Comparison of ENCODE assay signal across 27 cellular contexts in the genomic region with DNA sequence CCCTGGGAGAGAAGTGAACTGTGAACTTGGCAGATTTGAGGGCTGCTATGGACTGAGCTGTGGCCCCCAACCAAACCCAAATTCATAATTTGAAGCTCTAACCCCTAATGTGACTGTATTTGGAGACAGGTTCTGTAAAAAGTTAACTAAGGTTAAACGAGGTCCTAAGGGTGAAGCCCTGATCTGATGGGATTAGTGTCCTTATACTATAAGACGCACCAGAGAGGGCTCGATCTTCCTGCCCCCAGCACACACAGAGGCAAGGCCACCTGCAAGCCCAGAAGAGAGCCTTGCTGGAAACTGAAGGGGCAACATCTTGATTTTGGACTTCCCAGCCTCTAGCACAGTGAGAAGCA. TPM values are rescaled to one million over a fixed set of nuclear protein-coding genes. Genes with fewer than 3 reads are reported as not detected.
DNase-seq lines count a peak whose midpoint lies in the region; ATAC-seq and TF ChIP-seq lines count a peak whose summit lies in the region.
"Had no signal": no experiment of that assay in that cellular context is flagged by ENCODE, and none has a peak within 500 bp of the region (broad histone marks: within the 10 kb centered on the region; RNA-seq: fewer than 3 reads in every experiment).

No MANE protein-coding gene starts in this region.

- no peaks in the 10 kb centered on the region for H3K9me2 ChIP-seq in GM23338 (ENCODE audit: insufficient read depth)

- H3K27me3 Mint-ChIP-seq in GM23338 (ENCODE audit: insufficient read depth, low read depth, poor library complexity) (peaks cover 54% of the 10 kb centered on the region), neural progenitor cell (ENCODE audit: insufficient read depth, low read depth) (peaks cover 15% of the 10 kb centered on the region)
- H3K27me3 Mint-ChIP-seq: naive B cell had no signal

- H3K4me3 ChIP-seq in BLaER1 (no peak overlapping the region), GM23338 (no peak overlapping the region), dorsolateral prefrontal cortex (no peak overlapping the region), neural progenitor cell (no peak overlapping the region), HAP-1 (no peak overlapping the region), breast epithelium (no peak overlapping the region)
- H3K4me3 ChIP-seq: GM23248, heart left ventricle, skin epidermis had no signal

- DNase-seq in GM23338 (ENCODE audit: low spot score) = no peak
- no peak for DNase-seq in dorsolateral prefrontal cortex
- DNase-seq in neural progenitor cell (ENCODE audit: low spot score) = no peak
- DNase-seq in HAP-1 (ENCODE audit: low spot score in 2 of 2) = no peak
- no peak for DNase-seq in NCI-H2081 treated with DMSO at 0.1 percent for 48 hours (lab: John Stamatoyannopoulos, UW)
- DNase-seq in breast epithelium (ENCODE audit: low spot score in 2 of 2) = no peak
- DNase-seq in NCI-H146 treated with DMSO at 0.1 percent for 48 hours (lab: John Stamatoyannopoulos, UW; ENCODE audit: unreplicated experiment) = no peak
- DNase-seq: activated T-cell treated with anti-CD3 and anti-CD28 coated beads, Interleukin-2, amount 50 U/mL, for 1 hour; central memory CD4-positive, alpha-beta T cell; DMS79 treated with DMSO at 0.1 percent for 48 hours; GDM1; GM23248; kidney; midbrain; naive B cell; NCI-H1048; NCI-H1694 treated with DMSO at 0.1 percent for 48 hours; NCI-H2171 treated with DMSO at 0.1 percent for 48 hours; NCI-H524; SHP77 treated with DMSO at 0.1 percent for 48 hours; stimulated activated naive CD4-positive, alpha-beta T cell treated with Interleukin-2 at 50 U/mL for 16 hours had no signal

- H3K9me3 Mint-ChIP-seq in GM23338 (0 out of 3 replicates have a peak, but pooled peaks cover 3% of the 10 kb centered on the region), neural progenitor cell (no peaks in the 10 kb centered on the region)
- H3K9me3 Mint-ChIP-seq: naive B cell; T-helper 2 cell treated with Interferon-gamma antibody and Interleukin-4, amounts not matched to agents 5 μg/mL and 100 μg/mL, for 36 hours had no signal

- H3K27ac Mint-ChIP-seq in GM23338 = peak overlapping the region; percentile 28; the same call in 1 of the 2 replicates
- H3K27ac Mint-ChIP-seq in neural progenitor cell = no peak overlapping the region
- H3K27ac Mint-ChIP-seq: T-helper 2 cell treated with Interferon-gamma antibody and Interleukin-4, amounts not matched to agents 5 μg/mL and 100 μg/mL, for 36 hours had no signal

- H3K79me2 ChIP-seq in GM23338 (replicated peaks; ENCODE audit: insufficient read depth) = no peaks in the 10 kb centered on the region
- no peaks in the 10 kb centered on the region for H3K79me2 ChIP-seq in neural progenitor cell (ENCODE audit: low read depth)

- 0 out of 2 replicates have a peak overlapping the region, but pooled peaks have one; percentile 6 for H3K27ac ChIP-seq in BLaER1
- H3K27ac ChIP-seq in GM23338 (ENCODE audit: low read depth) = peak overlapping the region; percentile 88
- peak overlapping the region in 30 of 59 donors; percentile 4 to 75 (median 48) for H3K27ac ChIP-seq in dorsolateral prefrontal cortex
- H3K27ac ChIP-seq in neural progenitor cell = peak overlapping the region; percentile 53
- H3K27ac ChIP-seq in breast epithelium = no peak overlapping the region
- H3K27ac ChIP-seq: GM23248, heart left ventricle, skin epidermis had no signal

- H3K4me1 ChIP-seq in BLaER1 = peaks cover 12% of the 10 kb centered on the region
- no peaks in the 10 kb centered on the region for H3K4me1 ChIP-seq in GM23338 (ENCODE audit: insufficient read depth)
- peaks cover 5% of the 10 kb centered on the region for H3K4me1 ChIP-seq in neural progenitor cell
- H3K4me1 ChIP-seq in HAP-1 = no peaks in the 10 kb centered on the region
- no peaks in the 10 kb centered on the region for H3K4me1 ChIP-seq in breast epithelium

- H3K27me3 ChIP-seq in BLaER1 (no peaks in the 10 kb centered on the region), GM23338 (ENCODE audit: insufficient read depth) (no peaks in the 10 kb centered on the region), dorsolateral prefrontal cortex (no peaks in the 10 kb centered on the region), neural progenitor cell (peaks cover 18% of the 10 kb centered on the region), HAP-1 (ENCODE audit: low read depth) (no peaks in the 10 kb centered on the region), breast epithelium (no peaks in the 10 kb centered on the region)
- H3K27me3 ChIP-seq: heart left ventricle had no signal

- H3K4me1 Mint-ChIP-seq in GM23338 (peaks cover 10% of the 10 kb centered on the region), neural progenitor cell (peaks cover 11% of the 10 kb centered on the region)

- H3K4me2 ChIP-seq in BLaER1 = no peak overlapping the region
- no peak overlapping the region for H3K4me2 ChIP-seq in GM23338
- H3K4me2 ChIP-seq in neural progenitor cell = no peak overlapping the region

- H3K4me3 Mint-ChIP-seq in GM23338 (no peak overlapping the region; the same call in 2 of the 3 replicates), neural progenitor cell (no peak overlapping the region)
- H3K4me3 Mint-ChIP-seq: T-helper 2 cell treated with Interferon-gamma antibody and Interleukin-4, amounts not matched to agents 5 μg/mL and 100 μg/mL, for 36 hours had no signal

- H4K20me1 ChIP-seq in BLaER1 = peaks cover 46% of the 10 kb centered on the region
- H4K20me1 ChIP-seq in GM23338 (replicated peaks; ENCODE audit: insufficient read depth) = peaks cover 24% of the 10 kb centered on the region
- H4K20me1 ChIP-seq in neural progenitor cell (ENCODE audit: low read depth) = no peaks in the 10 kb centered on the region

- ATAC-seq in GM23338 = no peak
- ATAC-seq: heart left ventricle, left ventricle myocardium superior, Panc1 had no signal

- H3K36me3 ChIP-seq in BLaER1 (peaks cover 50% of the 10 kb centered on the region), GM23338 (ENCODE audit: insufficient read depth) (peaks cover 18% of the 10 kb centered on the region), neural progenitor cell (no peaks in the 10 kb centered on the region), HAP-1 (replicated peaks) (peaks cover 39% of the 10 kb centered on the region), breast epithelium (peaks cover 5% of the 10 kb centered on the region)

- H2AFZ ChIP-seq in GM23338 (no peak overlapping the region), neural progenitor cell (replicated peaks) (no peak overlapping the region)
- H2AFZ ChIP-seq: GM23248 had no signal

- H3K9ac ChIP-seq in BLaER1 = no peak overlapping the region
- no peak overlapping the region for H3K9ac ChIP-seq in neural progenitor cell
- H3K9ac ChIP-seq: GM23248 had no signal

- H3K36me3 Mint-ChIP-seq in GM23338 (ENCODE audit: low read depth) (peaks cover 53% of the 10 kb centered on the region), neural progenitor cell (peaks cover 4% of the 10 kb centered on the region)

- intact Hi-C loops in dorsolateral prefrontal cortex (cut with DNase I) = no loop called here
- intact Hi-C loops in breast epithelium (cut with DNase I; ENCODE audit: low total_unique reads) = no loop called here

- in situ Hi-C loops in HAP-1 (cut with MboI; ENCODE audit: low sequenced_read_pairs) = no loop called here

- H3F3A ChIP-seq in GM23338 (replicated peaks; ENCODE audit: low read depth) (peaks cover 60% of the 10 kb centered on the region), neural progenitor cell (ENCODE audit: low read depth) (peaks cover 17% of the 10 kb centered on the region)

- TF ChIP-seq POLR2A in breast epithelium (IDR thresholded peaks at IDR 0.05) = no peak

- TF ChIP-seq CTCF in GM23338 (conservative IDR thresholded peaks at IDR 0.05; ENCODE audit: low read depth in 2 of 2) (no peak), dorsolateral prefrontal cortex (IDR thresholded peaks at IDR 0.05 in 54 of 56, conservative IDR thresholded peaks at IDR 0.05 in 2 of 56; ENCODE audit: low read depth in 1 of 56, partially characterized antibody in 56 of 56) (no peak), neural progenitor cell (IDR thresholded peaks at IDR 0.05) (no peak), breast epithelium (IDR thresholded peaks at IDR 0.05) (no peak)

- H3K9me3 ChIP-seq in BLaER1 = no peaks in the 10 kb centered on the region
- no peaks in the 10 kb centered on the region for H3K9me3 ChIP-seq in neural progenitor cell (ENCODE audit: low read depth)
- H3K9me3 ChIP-seq in HAP-1 = no peaks in the 10 kb centered on the region
- no peaks in the 10 kb centered on the region for H3K9me3 ChIP-seq in breast epithelium
- H3K9me3 ChIP-seq: heart left ventricle had no signal

TF ChIP-seq in GM23338, 12 proteins besides CTCF, POLR2A, EP300 and RAD21 (continues in another document):
- TF ChIP-seq JUNB (IDR thresholded peaks at IDR 0.05; ENCODE audit: unreplicated experiment) = no peak
- no peak for TF ChIP-seq STAT1 (IDR thresholded peaks at IDR 0.05; ENCODE audit: unreplicated experiment)
- TF ChIP-seq, protein P1, sequence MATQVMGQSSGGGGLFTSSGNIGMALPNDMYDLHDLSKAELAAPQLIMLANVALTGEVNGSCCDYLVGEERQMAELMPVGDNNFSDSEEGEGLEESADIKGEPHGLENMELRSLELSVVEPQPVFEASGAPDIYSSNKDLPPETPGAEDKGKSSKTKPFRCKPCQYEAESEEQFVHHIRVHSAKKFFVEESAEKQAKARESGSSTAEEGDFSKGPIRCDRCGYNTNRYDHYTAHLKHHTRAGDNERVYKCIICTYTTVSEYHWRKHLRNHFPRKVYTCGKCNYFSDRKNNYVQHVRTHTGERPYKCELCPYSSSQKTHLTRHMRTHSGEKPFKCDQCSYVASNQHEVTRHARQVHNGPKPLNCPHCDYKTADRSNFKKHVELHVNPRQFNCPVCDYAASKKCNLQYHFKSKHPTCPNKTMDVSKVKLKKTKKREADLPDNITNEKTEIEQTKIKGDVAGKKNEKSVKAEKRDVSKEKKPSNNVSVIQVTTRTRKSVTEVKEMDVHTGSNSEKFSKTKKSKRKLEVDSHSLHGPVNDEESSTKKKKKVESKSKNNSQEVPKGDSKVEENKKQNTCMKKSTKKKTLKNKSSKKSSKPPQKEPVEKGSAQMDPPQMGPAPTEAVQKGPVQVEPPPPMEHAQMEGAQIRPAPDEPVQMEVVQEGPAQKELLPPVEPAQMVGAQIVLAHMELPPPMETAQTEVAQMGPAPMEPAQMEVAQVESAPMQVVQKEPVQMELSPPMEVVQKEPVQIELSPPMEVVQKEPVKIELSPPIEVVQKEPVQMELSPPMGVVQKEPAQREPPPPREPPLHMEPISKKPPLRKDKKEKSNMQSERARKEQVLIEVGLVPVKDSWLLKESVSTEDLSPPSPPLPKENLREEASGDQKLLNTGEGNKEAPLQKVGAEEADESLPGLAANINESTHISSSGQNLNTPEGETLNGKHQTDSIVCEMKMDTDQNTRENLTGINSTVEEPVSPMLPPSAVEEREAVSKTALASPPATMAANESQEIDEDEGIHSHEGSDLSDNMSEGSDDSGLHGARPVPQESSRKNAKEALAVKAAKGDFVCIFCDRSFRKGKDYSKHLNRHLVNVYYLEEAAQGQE (IDR thresholded peaks at IDR 0.05; ENCODE audit: unreplicated experiment) = no peak
- no peak for TF ChIP-seq NANOG (IDR thresholded peaks at IDR 0.05; ENCODE audit: borderline replicate concordance)

RNA-seq across cellular contexts. Expression of a gene that starts 34.0 kb away (rescaled TPM):
- total RNA-seq in GM23338 (2014; rRNA removed; shearing (Covaris generic)) = 1,229 and 1,411 TPM in 2 replicates
- polyA plus RNA-seq in GM23338 (2016; fragmentation: Nextera tagmentation; extraction: Ambion mirVana) = 584 and 604 TPM in 2 replicates
- total RNA-seq in dorsolateral prefrontal cortex (100 to 1,000 TPM; 130 to 245 (median 170) TPM), neural progenitor cell (ENCODE audit: low replicate concordance) (292 and 555 TPM in 2 replicates), breast epithelium (100 to 1,000 TPM; 130 to 273 (median 131) TPM)

Comparison
In these comparisons a context has a peak if more than half of its experiments do, and no peak if none do; other contexts are left out.
1. H3K27ac ChIP-seq: peak in BLaER1 (single experiment), GM23338 (single experiment), dorsolateral prefrontal cortex (30 of 59) and neural progenitor cell (single experiment); none in breast epithelium (0 of 2).